8 cellular contexts compared by ENCODE assay signal in the genomic region with DNA sequence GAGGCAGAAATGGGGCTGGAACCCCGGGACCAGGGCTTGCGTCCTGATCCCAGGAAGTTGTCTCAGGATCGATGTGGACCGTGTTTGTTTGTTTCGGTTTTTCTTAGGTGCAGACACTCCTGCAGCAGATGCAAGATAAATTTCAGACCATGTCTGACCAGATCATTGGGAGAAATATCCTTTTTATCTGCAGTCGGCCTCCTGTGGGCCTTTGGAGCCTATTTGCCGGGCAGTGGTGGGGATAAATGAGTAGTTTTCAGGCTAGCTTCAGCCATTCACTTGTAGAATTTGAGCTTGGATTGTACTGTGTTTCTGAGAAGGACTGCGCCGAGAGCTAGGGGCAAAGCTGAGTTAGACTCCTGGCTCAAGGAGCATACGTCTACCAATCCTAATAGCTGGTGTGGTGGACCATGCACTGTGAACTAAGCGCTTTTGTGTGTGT. TPM values are rescaled to one million over a fixed set of nuclear protein-coding genes. Genes with fewer than 3 reads are reported as not detected.
A peak's percentile ranks its signal among the peaks of the same experiment; 100 is the strongest.
DNase-seq lines count a peak whose midpoint lies in the region; ATAC-seq and TF ChIP-seq lines count a peak whose summit lies in the region.

No MANE protein-coding gene starts in this region.

- H3K36me3 Mint-ChIP-seq in naive thymus-derived CD8-positive, alpha-beta T cell: peaks cover 0 to 49% (median 15%) of the 10 kb centered on the region in 3 donors

- TF ChIP-seq CTCF in BJ (IDR thresholded peaks at IDR 0.05; ENCODE audit: insufficient read depth, low read depth, low read length) (no peak), KMS-11 (conservative IDR thresholded peaks at IDR 0.05; ENCODE audit: low read depth, low read length) (no peak), coronary artery (IDR thresholded peaks at IDR 0.05) (no peak)

- peak overlapping the region; percentile 95 to 98 (median 96) for H3K4me3 Mint-ChIP-seq in naive thymus-derived CD8-positive, alpha-beta T cell

- POLR2A ChIA-PET in BJ (lab: Charles Lee): no interaction called here
- POLR2A ChIA-PET in naive thymus-derived CD8-positive, alpha-beta T cell (lab: Charles Lee): no interaction called here

- peak overlapping the region; percentile 84 to 98 (median 92) for H3K27ac Mint-ChIP-seq in naive thymus-derived CD8-positive, alpha-beta T cell

- H3K27me3 Mint-ChIP-seq in naive thymus-derived CD8-positive, alpha-beta T cell: peaks cover 0 to 3% (median 0%) of the 10 kb centered on the region in 5 donors

- peak overlapping the region; percentile 79 for H3K4me2 ChIP-seq in KMS-11

- no peaks in the 10 kb centered on the region for H4K20me1 ChIP-seq in KMS-11 (ENCODE audit: insufficient read depth)

- peaks cover 4% of the 10 kb centered on the region for H3K36me3 ChIP-seq in BJ (ENCODE audit: control insufficient read depth, insufficient read depth, low read length)
- peaks cover 9% of the 10 kb centered on the region; the same call in 1 of the 2 replicates for H3K36me3 ChIP-seq in KMS-11 (ENCODE audit: insufficient read depth)

- H3K4me1 ChIP-seq in KMS-11 (ENCODE audit: low read depth, poor library complexity, severe bottlenecking): peaks cover 13% of the 10 kb centered on the region

- H3K4me1 Mint-ChIP-seq in naive thymus-derived CD8-positive, alpha-beta T cell: peaks cover 12 to 62% (median 30%) of the 10 kb centered on the region in 4 donors

- H3K27ac ChIP-seq in KMS-11: peak overlapping the region; percentile 24; the same call in 1 of the 2 replicates
- peak overlapping the region; percentile 84 to 88 for H3K27ac ChIP-seq in coronary artery

- peaks cover 0 to 3% (median 0%) of the 10 kb centered on the region in 9 donors for H3K9me3 Mint-ChIP-seq in naive thymus-derived CD8-positive, alpha-beta T cell

- CTCF ChIA-PET in BJ (lab: Yijun Ruan, JAX): interaction anchor here (1.3 kb wide), 1 partner anchor 18 kb away, joined by 3 read pairs; no protein-coding TSS in a partner anchor

- H3K9ac ChIP-seq in KMS-11: peak overlapping the region; percentile 76

- peak overlapping the region; percentile 75 for H2AFZ ChIP-seq in KMS-11 (ENCODE audit: low read depth)

- ATAC-seq in naive thymus-derived CD8-positive, alpha-beta T cell: no peak
- ATAC-seq in GM21423 (IDR thresholded peaks at IDR 0.05; ENCODE audit: unreplicated experiment) (no peak), GM21825 (IDR thresholded peaks at IDR 0.05; ENCODE audit: unreplicated experiment) (no peak)

- H3K27me3 ChIP-seq in BJ (ENCODE audit: control insufficient read depth, insufficient read depth, low read length): no peaks in the 10 kb centered on the region
- H3K27me3 ChIP-seq in KMS-11 (ENCODE audit: insufficient read depth, low read depth): no peaks in the 10 kb centered on the region

- H3K4me3 ChIP-seq in BJ (ENCODE audit: low read depth, low read length) (peak overlapping the region; percentile 74), KMS-11 (IDR thresholded peaks at IDR 0.05; ENCODE audit: insufficient read depth, low read depth, low read length) (peak overlapping the region; percentile 73), coronary artery (peak overlapping the region; percentile 94)

- DNase-seq in BJ (ENCODE audit: low read depth): no peak
- DNase-seq in coronary artery (ENCODE audit: low spot score): no peak
- no peak for DNase-seq in naive thymus-derived CD8-positive, alpha-beta T cell
- DNase-seq in stimulated activated CD4-positive, alpha-beta T cell treated with anti-CD3 and anti-CD28 coated beads, Interleukin-1b, Interleukin-23, amount 100 ng/mL, for 48 hours: no peak
- no peak for DNase-seq in D341Med (ENCODE audit: low spot score)

- H3K79me2 ChIP-seq in KMS-11 (ENCODE audit: insufficient read depth, low read depth): peaks cover 15% of the 10 kb centered on the region; the same call in 1 of the 2 replicates

RNA-seq across cellular contexts. Expression of gene HSBP1, which starts 0.8 kb away (rescaled TPM):
- 165 and 217 TPM in 2 replicates for polyA plus RNA-seq in BJ (2011; rRNA removed)
- 17.9 and 28.8 TPM in 2 replicates for polyA minus RNA-seq in BJ (2011; rRNA and poly(A)+ RNA removed)
- 10 to 100 TPM; 25.3 to 30.1 TPM for total RNA-seq in naive thymus-derived CD8-positive, alpha-beta T cell
- polyA plus RNA-seq in naive thymus-derived CD8-positive, alpha-beta T cell: 10 to 100 TPM; 17.6 to 25.6 (median 20.8) TPM
